13 cellular contexts compared by ENCODE assay signal in genomic region chr9:4144869-4145268, GRCh38.
DNase-seq lines count a peak whose midpoint lies in the region; ATAC-seq and TF ChIP-seq lines count a peak whose summit lies in the region.
"Had no signal": no experiment of that assay in that cellular context is flagged by ENCODE, and none has a peak within 500 bp of the region (broad histone marks: within the 10 kb centered on the region; RNA-seq: fewer than 3 reads in every experiment).

No MANE protein-coding gene starts in this region.

- peak overlapping the region; percentile 25 for H3K27ac Mint-ChIP-seq in type B pancreatic cell
- H3K27ac Mint-ChIP-seq: activated T-cell treated with anti-CD3 and anti-CD28 coated beads, Interleukin-2, amount 50 U/mL, for 24 hours had no signal

- TF ChIP-seq CTCF in type B pancreatic cell (conservative IDR thresholded peaks at IDR 0.05) = no peak

- no peak overlapping the region for H3K4me3 Mint-ChIP-seq in type B pancreatic cell
- H3K4me3 Mint-ChIP-seq: activated T-cell treated with anti-CD3 and anti-CD28 coated beads, Interleukin-2, amount 50 U/mL, for 24 hours had no signal

- intact Hi-C loops in Right ventricle myocardium inferior (cut with DNase I) = no loop called here
- intact Hi-C loops in left cardiac atrium (cut with DNase I) = no loop called here

- H3K4me1 ChIP-seq in muscle layer of duodenum (ENCODE audit: control insufficient read depth in 1 of 2, insufficient read depth in 2 of 2, low read length in 2 of 2) = peaks cover 0 to 11% of the 10 kb centered on the region in 2 donors
- H3K4me1 ChIP-seq: spleen had no signal

- DNase-seq in Right ventricle myocardium inferior (ENCODE audit: missing footprints) (no peak), left cardiac atrium (no peak), epithelial cell of prostate (ENCODE audit: low read depth, low spot score) (no peak), type B pancreatic cell (ENCODE audit: extremely low spot score, unreplicated experiment) (no peak), H7 (no peak)
- DNase-seq in activated T-cell treated with anti-CD3 and anti-CD28 coated beads, Interleukin-2, amount 50 U/mL, for 1 hour = no peak
- DNase-seq: activated CD4-positive, alpha-beta T cell treated with anti-CD3 and anti-CD28 coated beads for 1 hour; activated T-cell treated with anti-CD3 and anti-CD28 coated beads, Interleukin-2, amount 50 U/mL, for 24 hours; amygdala; Kasumi-1; spleen had no signal

- H3K9me3 Mint-ChIP-seq in type B pancreatic cell = no peaks in the 10 kb centered on the region
- H3K9me3 Mint-ChIP-seq: activated T-cell treated with anti-CD3 and anti-CD28 coated beads, Interleukin-2, amount 50 U/mL, for 24 hours had no signal

- ATAC-seq in Right ventricle myocardium inferior = peak; percentile 19
- no peak for ATAC-seq in left cardiac atrium
- ATAC-seq in GM18858 (IDR thresholded peaks at IDR 0.05; ENCODE audit: unreplicated experiment) = no peak

- H3K9me3 ChIP-seq in muscle layer of duodenum (ENCODE audit: control insufficient read depth in 1 of 2, low read length in 2 of 2) = no peaks in the 10 kb centered on the region
- H3K9me3 ChIP-seq: spleen had no signal

- peaks cover 25% of the 10 kb centered on the region for H3K4me1 Mint-ChIP-seq in type B pancreatic cell (ENCODE audit: unreplicated experiment)

- H3K27me3 ChIP-seq in muscle layer of duodenum (ENCODE audit: low read depth, low read length) (no peaks in the 10 kb centered on the region), H7 (ENCODE audit: control insufficient read depth, insufficient read depth, low read length) (no peaks in the 10 kb centered on the region)
- H3K27me3 ChIP-seq: spleen had no signal

- H3K4me3 ChIP-seq in muscle layer of duodenum (ENCODE audit: low read depth in 1 of 2, low read length in 2 of 2) = peak overlapping the region in 1 of 2 donors; percentile 26
- H3K4me3 ChIP-seq in H7 (ENCODE audit: insufficient read depth, low read depth, low read length) = no peak overlapping the region
- H3K4me3 ChIP-seq: spleen had no signal

- no peaks in the 10 kb centered on the region for H3K36me3 Mint-ChIP-seq in type B pancreatic cell

- peak overlapping the region; percentile 48 for H3K27ac ChIP-seq in epithelial cell of prostate
- H3K27ac ChIP-seq in muscle layer of duodenum (ENCODE audit: low read length) = peak overlapping the region; percentile 19
- H3K27ac ChIP-seq: spleen had no signal

- no peaks in the 10 kb centered on the region for H3K27me3 Mint-ChIP-seq in type B pancreatic cell
- H3K27me3 Mint-ChIP-seq: activated T-cell treated with anti-CD3 and anti-CD28 coated beads, Interleukin-2, amount 50 U/mL, for 24 hours had no signal

- H3K36me3 ChIP-seq in muscle layer of duodenum (ENCODE audit: control insufficient read depth in 1 of 2, insufficient read depth in 2 of 2, low read length in 2 of 2) (no peaks in the 10 kb centered on the region), H7 (replicated peaks; ENCODE audit: control insufficient read depth, insufficient read depth, low read length) (no peaks in the 10 kb centered on the region)
- H3K36me3 ChIP-seq: spleen had no signal
